Comparison of ENCODE assay signal across 6 cellular contexts in genomic region chr16:24108090-24108489, GRCh38.
DNase-seq lines count a peak whose midpoint lies in the region; ATAC-seq, FAIRE-seq and TF ChIP-seq lines count a peak whose summit lies in the region.
"Not testable (repeated sequence)": the region's sequence is repeated elsewhere in the genome, so short reads cannot be mapped to it uniquely, and the experiment has no call there.

No MANE protein-coding gene starts in this region.

- H3K36me3 ChIP-seq in GM23338 (ENCODE audit: insufficient read depth); pancreas: not testable (repeated sequence)

- WGBS in pancreas, 2 donors, result 74 to 76% methylated on average over 1 of the region's 1 CpG

- H3K36me3 Mint-ChIP-seq in GM23338 (ENCODE audit: low read depth), result peaks cover 20% of the 10 kb centered on the region

- H3K27me3 ChIP-seq in GM23338 (ENCODE audit: insufficient read depth); pancreas: not testable (repeated sequence)

- H3K9me3 ChIP-seq in pancreas, result not testable (repeated sequence)

- intact Hi-C loops in pancreas (cut with DNase I), result not testable (repeated sequence)

- H3K9me3 Mint-ChIP-seq in GM23338, result peaks cover 28% of the 10 kb centered on the region

- ATAC-seq in GM23338, pancreas: not testable (repeated sequence)

- DNase-seq in GM23338 (ENCODE audit: low spot score); frontal cortex (ENCODE audit: low spot score in 2 of 2); pancreas: not testable (repeated sequence)

- not testable (repeated sequence) for H3K4me1 ChIP-seq in GM23338 (ENCODE audit: insufficient read depth); pancreas

- not testable (repeated sequence) for H3K79me2 ChIP-seq in GM23338 (replicated peaks; ENCODE audit: insufficient read depth)

- H3K4me3 ChIP-seq in GM23338, pancreas: not testable (repeated sequence)

- H3K27ac Mint-ChIP-seq in GM23338, result not testable (repeated sequence)

- not testable (repeated sequence) for H3F3A ChIP-seq in GM23338 (replicated peaks; ENCODE audit: low read depth)

- H4K20me1 ChIP-seq in GM23338 (replicated peaks; ENCODE audit: insufficient read depth), result not testable (repeated sequence)

- H3K4me2 ChIP-seq in GM23338, result 0 out of 2 replicates have a peak overlapping the region, but pooled peaks have one; percentile 14

- H3K27me3 Mint-ChIP-seq in GM23338 (ENCODE audit: insufficient read depth, low read depth, poor library complexity), result not testable (repeated sequence)

- H3K4me1 Mint-ChIP-seq in GM23338, result peaks cover 12% of the 10 kb centered on the region; the same call in 2 of the 3 replicates

- H3K4me3 Mint-ChIP-seq in GM23338, result not testable (repeated sequence)

- not testable (repeated sequence) for H2AFZ ChIP-seq in GM23338

- peak; percentile 88 for FAIRE-seq in A204.1 (lab: Jason Lieb, UNC)
- peak; percentile 26 for FAIRE-seq in TTC549 (lab: Jason Lieb, UNC)
- peak; percentile 47 for FAIRE-seq in colon (lab: Jason Lieb, UNC)
- FAIRE-seq in frontal cortex (lab: Jason Lieb, UNC), result peak; percentile 99
- peak; percentile 86 for FAIRE-seq in pancreas (lab: Jason Lieb, UNC)

- not testable (repeated sequence) for TF ChIP-seq CTCF in GM23338 (conservative IDR thresholded peaks at IDR 0.05; ENCODE audit: low read depth in 2 of 2); pancreas (IDR thresholded peaks at IDR 0.05)

- H3K9me2 ChIP-seq in GM23338 (ENCODE audit: insufficient read depth), result not testable (repeated sequence)

- H3K27ac ChIP-seq in GM23338 (ENCODE audit: low read depth); pancreas: not testable (repeated sequence)
